ENCODE assay signal across 18 cellular contexts in genomic region chr15:89077750-89078149, GRCh38.
"Had no signal": no experiment of that assay in that cellular context is flagged by ENCODE, and none has a peak within 500 bp of the region (broad histone marks: within the 10 kb centered on the region; RNA-seq: fewer than 3 reads in every experiment).

No MANE protein-coding gene starts in this region.

- H3K4me3 Mint-ChIP-seq: activated CD8-positive, alpha-beta memory T cell treated with anti-CD3 and anti-CD28 coated beads, Interleukin-2, amount 10 ng/mL, durations not matched to agents 7 days and 5 days; dendritic cell treated with granulocyte-macrophage colony-stimulating factor and Interleukin-4, amounts not matched to agents 40 ng/mL and 50 ng/mL, for 4 days; immature natural killer cell; nephron had no signal

- H3K27me3 Mint-ChIP-seq: dendritic cell treated with granulocyte-macrophage colony-stimulating factor and Interleukin-4, amounts not matched to agents 40 ng/mL and 50 ng/mL, for 4 days had no signal

- H3K27ac Mint-ChIP-seq: activated CD8-positive, alpha-beta memory T cell treated with anti-CD3 and anti-CD28 coated beads, Interleukin-2, amount 10 ng/mL, durations not matched to agents 7 days and 5 days; dendritic cell treated with granulocyte-macrophage colony-stimulating factor and Interleukin-4, amounts not matched to agents 40 ng/mL and 50 ng/mL, for 4 days; immature natural killer cell; nephron had no signal

- H3K36me3 Mint-ChIP-seq: activated CD8-positive, alpha-beta memory T cell treated with anti-CD3 and anti-CD28 coated beads, Interleukin-2, amount 10 ng/mL, durations not matched to agents 7 days and 5 days; immature natural killer cell had no signal

- H3K9me3 Mint-ChIP-seq: dendritic cell treated with granulocyte-macrophage colony-stimulating factor and Interleukin-4, amounts not matched to agents 40 ng/mL and 50 ng/mL, for 4 days; immature natural killer cell; nephron had no signal

- DNase-seq: activated CD4-positive, alpha-beta T cell treated with anti-CD3 and anti-CD28 coated beads, Interleukin-2, amount 50 U/mL, for 4 hours; activated CD8-positive, alpha-beta memory T cell treated with anti-CD3 and anti-CD28 coated beads, Interleukin-2, amount 10 ng/mL, durations not matched to agents 7 days and 5 days; activated naive CD4-positive, alpha-beta T cell treated with anti-CD3 and anti-CD28 coated beads, Interleukin-2, amount 50 U/mL, for 16 hours; amygdala; effector CD8-positive, alpha-beta T cell; immature natural killer cell; kidney glomerular epithelial cell; left ventricle myocardium inferior; mammary epithelial cell; midbrain; posterior cingulate gyrus; retina; stimulated activated naive CD4-positive, alpha-beta T cell; T-helper 1 cell; T-helper 9 cell; transverse colon had no signal

- H3K4me1 Mint-ChIP-seq: immature natural killer cell, nephron had no signal

- ATAC-seq: activated CD8-positive, alpha-beta memory T cell treated with anti-CD3 and anti-CD28 coated beads, Interleukin-2, amount 10 ng/mL, durations not matched to agents 7 days and 5 days had no signal
